In the genomic region with DNA sequence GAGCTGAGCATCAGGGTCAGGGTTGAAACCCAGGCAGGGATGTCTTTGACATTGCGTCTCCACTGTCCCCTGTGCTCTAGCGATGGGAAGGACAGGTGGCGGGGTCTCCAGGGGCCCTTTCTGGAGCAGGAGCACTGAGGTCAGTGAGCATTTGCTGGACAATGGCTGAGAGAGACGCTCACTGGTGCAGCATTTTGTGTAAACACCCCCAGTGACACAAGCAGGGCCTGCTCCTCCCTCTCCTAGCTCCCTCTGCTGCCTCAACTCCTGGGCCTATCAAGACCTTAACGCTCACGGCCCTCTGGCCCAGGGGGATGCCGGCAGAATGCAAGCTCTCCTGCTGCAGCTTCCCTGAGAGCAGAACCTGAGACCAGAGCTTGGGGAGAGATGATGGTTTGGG, we compare ENCODE assay signal across 31 cellular contexts. TPM values are rescaled to one million over a fixed set of nuclear protein-coding genes. Genes with fewer than 3 reads are reported as not detected.
"Had no signal": no experiment of that assay in that cellular context is flagged by ENCODE, and none has a peak within 500 bp of the region (broad histone marks: within the 10 kb centered on the region; RNA-seq: fewer than 3 reads in every experiment).

No MANE protein-coding gene starts in this region.

- DNase-seq: activated B cell treated with CpG ODN at 0.5 μM for 24 hours; activated CD4-positive, alpha-beta memory T cell treated with anti-CD3 and anti-CD28 coated beads for 36 hours; activated CD4-positive, alpha-beta T cell treated with anti-CD3 and anti-CD28 coated beads for 4 hours; activated effector memory CD4-positive, alpha-beta T cell treated with anti-CD3 and anti-CD28 coated beads, Interleukin-2, amount 50 U/mL, for 16 hours; activated T-cell treated with anti-CD3 and anti-CD28 coated beads, Interleukin-2, amount 50 U/mL, for 72 hours; effector CD4-positive, alpha-beta T cell; foreskin keratinocyte; immature natural killer cell; kidney glomerular epithelial cell; left lung; naive B cell; small intestine; stimulated activated CD4-positive, alpha-beta T cell treated with anti-CD3 and anti-CD28 coated beads, Interleukin-2, amount 100 ng/mL, for 48 hours; stimulated activated CD8-positive, alpha-beta memory T cell treated with anti-CD3 and anti-CD28 coated beads, Interleukin-4, amount 100 ng/mL, for 48 hours; stimulated activated naive B cell treated with anti-CD40 and anti-IgM and Interleukin-4, amounts not matched to agents 10 μg/mL and 1 μg/mL and 100 μg/mL, for 72 hours; T-helper 1 cell; T-helper 9 cell; testis; trophoblast cell had no signal

- H3K4me3 ChIP-seq: left lung, lung, testis, vagina had no signal

- H3K27me3 Mint-ChIP-seq: activated CD4-positive, alpha-beta memory T cell treated with anti-CD3 and anti-CD28 coated beads for 36 hours had no signal

- H3K27me3 ChIP-seq: left lung, testis, vagina had no signal

- H3K36me3 ChIP-seq: left lung, neutrophil, vagina had no signal

- H3K9me3 Mint-ChIP-seq: activated B cell treated with CpG ODN at 0.5 μM for 24 hours; activated CD4-positive, alpha-beta memory T cell treated with anti-CD3 and anti-CD28 coated beads for 36 hours; dendritic cell treated with granulocyte-macrophage colony-stimulating factor and Interleukin-4, amounts not matched to agents 40 ng/mL and 50 ng/mL, for 4 days; immature natural killer cell; stimulated activated naive B cell treated with anti-CD40 and anti-IgM and Interleukin-4, amounts not matched to agents 10 μg/mL and 1 μg/mL and 100 μg/mL, for 72 hours had no signal

- H3K79me2 ChIP-seq: parathyroid adenoma had no signal

- ATAC-seq: activated naive CD4-positive, alpha-beta T cell treated with anti-CD3 and anti-CD28 coated beads, Interleukin-2, amount 50 U/mL, for 72 hours; activated T-cell treated with anti-CD3 and anti-CD28 coated beads, Interleukin-2, amount 50 U/mL, for 72 hours; foreskin keratinocyte; left lung; sciatic nerve; stimulated activated naive B cell treated with anti-CD40 and anti-IgM and Interleukin-4, amounts not matched to agents 10 μg/mL and 1 μg/mL and 100 μg/mL, for 72 hours had no signal

- H3K36me3 Mint-ChIP-seq: activated CD4-positive, alpha-beta memory T cell treated with anti-CD3 and anti-CD28 coated beads for 36 hours; activated naive CD4-positive, alpha-beta T cell treated with anti-CD3 and anti-CD28 coated beads, Interleukin-2, amount 50 U/mL, for 72 hours; brain; immature natural killer cell; naive B cell; stimulated activated naive B cell treated with anti-CD40 and anti-IgM and Interleukin-4, amounts not matched to agents 10 μg/mL and 1 μg/mL and 100 μg/mL, for 72 hours had no signal

- H3K4me3 Mint-ChIP-seq: activated B cell treated with CpG ODN at 0.5 μM for 24 hours; activated CD4-positive, alpha-beta memory T cell treated with anti-CD3 and anti-CD28 coated beads for 36 hours; activated T-cell treated with anti-CD3 and anti-CD28 coated beads, Interleukin-2, amount 50 U/mL, for 72 hours; brain; dendritic cell treated with granulocyte-macrophage colony-stimulating factor and Interleukin-4, amounts not matched to agents 40 ng/mL and 50 ng/mL, for 4 days; immature natural killer cell; stimulated activated naive B cell treated with anti-CD40 and anti-IgM and Interleukin-4, amounts not matched to agents 10 μg/mL and 1 μg/mL and 100 μg/mL, for 72 hours had no signal

- H3K4me1 ChIP-seq: foreskin keratinocyte, left lung, parathyroid adenoma, testis, vagina had no signal

- H3K27ac ChIP-seq: foreskin keratinocyte, left lung, neutrophil, parathyroid adenoma, testis, vagina had no signal

- H3K27ac Mint-ChIP-seq: activated B cell treated with CpG ODN at 0.5 μM for 24 hours; activated CD4-positive, alpha-beta memory T cell treated with anti-CD3 and anti-CD28 coated beads for 36 hours; activated T-cell treated with anti-CD3 and anti-CD28 coated beads, Interleukin-2, amount 50 U/mL, for 72 hours; dendritic cell treated with granulocyte-macrophage colony-stimulating factor and Interleukin-4, amounts not matched to agents 40 ng/mL and 50 ng/mL, for 4 days; stimulated activated naive B cell treated with anti-CD40 and anti-IgM and Interleukin-4, amounts not matched to agents 10 μg/mL and 1 μg/mL and 100 μg/mL, for 72 hours had no signal

- H3K9me3 ChIP-seq: left lung, neutrophil, testis, vagina had no signal

- H2AFZ ChIP-seq: parathyroid adenoma had no signal

- H3K9ac ChIP-seq: parathyroid adenoma had no signal

RNA-seq across cellular contexts. Expression of a gene that starts 17.4 kb away (rescaled TPM):
- total RNA-seq: activated CD4-positive, alpha-beta memory T cell treated with anti-CD3 and anti-CD28 coated beads for 36 hours; foreskin keratinocyte; pulmonary artery endothelial cell had no signal
- polyA plus RNA-seq: foreskin keratinocyte, immature natural killer cell had no signal

RNA-seq across cellular contexts. Expression of a gene that starts 52.2 kb away (rescaled TPM):
- total RNA-seq: activated B cell treated with CpG ODN at 0.5 μM for 24 hours; activated naive CD4-positive, alpha-beta T cell treated with anti-CD3 and anti-CD28 coated beads, Interleukin-2, amount 50 U/mL, for 72 hours; activated T-cell treated with anti-CD3 and anti-CD28 coated beads, Interleukin-2, amount 50 U/mL, for 72 hours; chondrocyte; foreskin keratinocyte; glomerular endothelial cell; pulmonary artery endothelial cell; vagina had no signal
- polyA plus RNA-seq: aorta, foreskin keratinocyte, immature natural killer cell had no signal
